19 cellular contexts compared by ENCODE assay signal in genomic region chr11:101323997-101324396, GRCh38.
DNase-seq lines count a peak whose midpoint lies in the region; ATAC-seq and TF ChIP-seq lines count a peak whose summit lies in the region.
"Had no signal": no experiment of that assay in that cellular context is flagged by ENCODE, and none has a peak within 500 bp of the region (broad histone marks: within the 10 kb centered on the region; RNA-seq: fewer than 3 reads in every experiment).

No MANE protein-coding gene starts in this region.

- TF ChIP-seq CTCF in heart right ventricle (IDR thresholded peaks at IDR 0.05) = peak in 7 of 9 donors; percentile 18 to 55 (median 39)

- CTCF ChIA-PET in CD4-positive, alpha-beta memory T cell (lab: Charles Lee; ENCODE audit: partially characterized antibody) = no interaction called here

- no peak overlapping the region for H3K27ac ChIP-seq in heart right ventricle
- H3K27ac ChIP-seq in CD4-positive, alpha-beta memory T cell (ENCODE audit: low read depth, low read length) = no peak overlapping the region
- H3K27ac ChIP-seq: brain microvascular endothelial cell, pancreas had no signal

- WGBS in heart right ventricle, 2 donors = 21 to 42% methylated on average over 2 of the region's 2 CpGs

- peaks cover 0 to 16% (median 3%) of the 10 kb centered on the region in 8 donors for H3K9me3 Mint-ChIP-seq in CD4-positive, alpha-beta memory T cell

- POLR2A ChIA-PET in CD4-positive, alpha-beta memory T cell (lab: Charles Lee; ENCODE audit: partially characterized antibody) = no interaction called here

- H3K36me3 ChIP-seq in heart right ventricle = no peaks in the 10 kb centered on the region
- H3K36me3 ChIP-seq in CD4-positive, alpha-beta memory T cell (ENCODE audit: insufficient read depth, low read length) = no peaks in the 10 kb centered on the region
- H3K36me3 ChIP-seq: brain microvascular endothelial cell, pancreas had no signal

- H3K4me3 Mint-ChIP-seq in CD4-positive, alpha-beta memory T cell = no peak overlapping the region

- no peaks in the 10 kb centered on the region for H3K36me3 Mint-ChIP-seq in CD4-positive, alpha-beta memory T cell
- H3K36me3 Mint-ChIP-seq: activated naive CD4-positive, alpha-beta T cell treated with anti-CD3 and anti-CD28 coated beads, Interleukin-2, amount 50 U/mL, for 72 hours had no signal

- H3K4me3 ChIP-seq in heart right ventricle = no peak overlapping the region
- no peak overlapping the region for H3K4me3 ChIP-seq in CD4-positive, alpha-beta memory T cell (ENCODE audit: low read length in 2 of 2)
- H3K4me3 ChIP-seq: K562, mucosa of descending colon, pancreas had no signal

- H3K27me3 Mint-ChIP-seq in CD4-positive, alpha-beta memory T cell = no peaks in the 10 kb centered on the region

- DNase-seq in Ammon's horn (ENCODE audit: low spot score) (peak; percentile 8), H4 (ENCODE audit: low spot score) (peak; percentile 6), SK-MEL-5 (ENCODE audit: low read depth, low spot score) (peak; percentile 4), heart right ventricle (no peak), NCI-H524 (lab: John Stamatoyannopoulos, UW) (no peak)
- DNase-seq in effector CD8-positive, alpha-beta T cell (lab: John Stamatoyannopoulos, UW) = no peak
- DNase-seq in CD4-positive, alpha-beta memory T cell = no peak
- DNase-seq: activated CD4-positive, alpha-beta T cell treated with anti-CD3 and anti-CD28 coated beads for 48 hours; brain microvascular endothelial cell; effector memory CD4-positive, alpha-beta T cell; EL; NCI-H187 treated with DMSO at 0.1 percent for 48 hours; NCI-H526; pancreas; stimulated activated naive CD4-positive, alpha-beta T cell treated with Interleukin-2 at 50 U/mL for 16 hours had no signal

- intact Hi-C loops in heart right ventricle (cut with DNase I) = loop anchor here in 7 of 10 donors (5.0 to 10.0 kb wide), 3 partner anchors 339 to 349 kb away; no protein-coding TSS in a partner anchor
- intact Hi-C loops in CD4-positive, alpha-beta memory T cell (cut with micrococcal nuclease) = no loop called here

- no peaks in the 10 kb centered on the region for H3K9me3 ChIP-seq in heart right ventricle
- H3K9me3 ChIP-seq in CD4-positive, alpha-beta memory T cell (ENCODE audit: control insufficient read depth in 1 of 2, low read length in 2 of 2) = peaks cover 0 to 6% of the 10 kb centered on the region in 2 donors
- H3K9me3 ChIP-seq: mucosa of descending colon, pancreas had no signal

- H3K27ac Mint-ChIP-seq in CD4-positive, alpha-beta memory T cell = no peak overlapping the region
- H3K27ac Mint-ChIP-seq: activated naive CD4-positive, alpha-beta T cell treated with anti-CD3 and anti-CD28 coated beads, Interleukin-2, amount 50 U/mL, for 72 hours had no signal

- no peaks in the 10 kb centered on the region for H3K4me1 Mint-ChIP-seq in CD4-positive, alpha-beta memory T cell

- peak in 1 of 8 donors; percentile 55 for ATAC-seq in heart right ventricle
- ATAC-seq in GM21447 (IDR thresholded peaks at IDR 0.05; ENCODE audit: unreplicated experiment) = no peak
- ATAC-seq: activated naive CD4-positive, alpha-beta T cell treated with anti-CD3 and anti-CD28 coated beads, Interleukin-2, amount 50 U/mL, for 72 hours; K562; mucosa of descending colon had no signal

- H3K27me3 ChIP-seq in heart right ventricle = no peaks in the 10 kb centered on the region
- no peaks in the 10 kb centered on the region for H3K27me3 ChIP-seq in CD4-positive, alpha-beta memory T cell (ENCODE audit: insufficient read depth, low read length)
- H3K27me3 ChIP-seq: brain microvascular endothelial cell, pancreas had no signal

- in situ Hi-C loops in SK-MEL-5 (cut with HindIII; ENCODE audit: low pct_unique_long_range_greater_than_20kb, low sequenced_read_pairs) = no loop called here

- no peaks in the 10 kb centered on the region for H3K4me1 ChIP-seq in heart right ventricle
- H3K4me1 ChIP-seq in CD4-positive, alpha-beta memory T cell (ENCODE audit: insufficient read depth, low read length) = no peaks in the 10 kb centered on the region
- H3K4me1 ChIP-seq: pancreas had no signal

Comparison
In these comparisons a context has a peak if more than half of its experiments do, and no peak if none do; other contexts are left out.
1. DNase-seq: peak in Ammon's horn (single experiment), H4 (single experiment) and SK-MEL-5 (single experiment); none in heart right ventricle (0 of 2), effector CD8-positive, alpha-beta T cell (single experiment), CD4-positive, alpha-beta memory T cell (0 of 5) and NCI-H524 (0 of 2).